19 cellular contexts compared by ENCODE assay signal in the genomic region with DNA sequence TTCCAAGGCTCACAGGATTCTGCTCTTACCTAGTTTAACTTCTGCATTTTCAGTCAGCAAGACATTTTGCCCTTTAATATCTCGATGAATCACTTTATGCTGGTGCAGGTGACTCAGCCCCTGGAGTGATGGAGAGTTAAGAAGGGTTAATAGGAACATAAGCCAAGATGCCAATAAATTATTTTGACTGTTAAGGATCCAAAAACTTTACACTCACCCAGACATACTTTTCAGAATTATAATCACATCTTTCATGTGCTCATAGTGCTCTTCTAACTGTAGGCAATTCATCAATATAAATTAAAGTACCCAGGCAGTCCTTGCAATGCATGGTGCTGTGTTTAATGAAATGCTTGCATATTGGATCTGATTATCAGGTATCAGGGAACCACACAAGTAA.
DNase-seq lines count a peak whose midpoint lies in the region; ATAC-seq, FAIRE-seq and TF ChIP-seq lines count a peak whose summit lies in the region.
"Had no signal": no experiment of that assay in that cellular context is flagged by ENCODE, and none has a peak within 500 bp of the region (broad histone marks: within the 10 kb centered on the region; RNA-seq: fewer than 3 reads in every experiment).

No MANE protein-coding gene starts in this region.

- TF ChIP-seq CTCF in A549 (IDR thresholded peaks at IDR 0.05) (no peak), endothelial cell of umbilical vein (IDR thresholded peaks at IDR 0.05; ENCODE audit: extremely low read depth in 1 of 2, insufficient read depth in 1 of 2, low read depth in 1 of 2, low read length in 2 of 2) (no peak), type B pancreatic cell (conservative IDR thresholded peaks at IDR 0.05) (no peak)

- no TSS peak for BruUV-seq in endothelial cell of umbilical vein (replicated peaks; lab: Mats Ljungman, UMichigan)

- H3K27ac ChIP-seq in A549 = peak overlapping the region in 1 of 2 experiments; percentile 62; a peak in 2 of 6 replicates
- H3K27ac ChIP-seq in endothelial cell of umbilical vein (ENCODE audit: insufficient read depth, low read depth, low read length) = peak overlapping the region; percentile 19
- H3K27ac ChIP-seq: colonic mucosa, left ventricle myocardium inferior had no signal

- H3K9ac ChIP-seq in endothelial cell of umbilical vein (replicated peaks; ENCODE audit: extremely low read depth, insufficient read depth, low read length) = no peak overlapping the region

- TF ChIP-seq RAD21 in A549 (conservative IDR thresholded peaks at IDR 0.05 in 1 of 2, IDR thresholded peaks at IDR 0.05 in 1 of 2) = no peak

- no peak for ATAC-seq in A549
- ATAC-seq: gastrocnemius medialis, GM23338, right cardiac atrium had no signal

- H3K79me2 ChIP-seq in endothelial cell of umbilical vein (ENCODE audit: control insufficient read depth, insufficient read depth, low read length) = no peaks in the 10 kb centered on the region

- POLR2A ChIA-PET in A549 (lab: Yijun Ruan, JAX) = no interaction called here
- POLR2A ChIA-PET in endothelial cell of umbilical vein (lab: Charles Lee) = no interaction called here

- H3K4me2 ChIP-seq in A549 = peak overlapping the region; percentile 49
- no peak overlapping the region for H3K4me2 ChIP-seq in endothelial cell of umbilical vein (ENCODE audit: insufficient read depth, low read length)
- H3K4me2 ChIP-seq: GM23338 had no signal

- H3K4me3 ChIP-seq in A549 = no peak overlapping the region
- no peak overlapping the region for H3K4me3 ChIP-seq in endothelial cell of umbilical vein (replicated peaks in 1 of 3; ENCODE audit: insufficient read depth in 1 of 3, low read depth in 1 of 3, low read length in 3 of 3)
- H3K4me3 ChIP-seq: colonic mucosa, gastrocnemius medialis, GM23338, left ventricle myocardium inferior had no signal

- H3K27ac Mint-ChIP-seq in type B pancreatic cell = no peak overlapping the region
- H3K27ac Mint-ChIP-seq: B cell, GM23338 had no signal

- CTCF ChIA-PET in A549 (lab: Yijun Ruan, JAX) = no interaction called here
- CTCF ChIA-PET in endothelial cell of umbilical vein (lab: Charles Lee) = interaction anchor here (1.4 to 5.8 kb wide), 3 partner anchors 158 to 269 kb away, joined by 3 to 27 read pairs (median 3); partner anchors contain the start of gene TNIK

- no peaks in the 10 kb centered on the region for H3K9me3 Mint-ChIP-seq in type B pancreatic cell
- H3K9me3 Mint-ChIP-seq: GM23338 had no signal

- H3K27me3 ChIP-seq in endothelial cell of umbilical vein (ENCODE audit: control insufficient read depth in 2 of 2, insufficient read depth in 2 of 2, low read length in 2 of 2) = no peaks in the 10 kb centered on the region
- H3K27me3 ChIP-seq: colonic mucosa, gastrocnemius medialis had no signal

- no peak for FAIRE-seq in A549 (lab: Jason Lieb, UNC)
- FAIRE-seq in RCC 7860 (lab: Jason Lieb, UNC) = peak; percentile 96
- FAIRE-seq in endothelial cell of umbilical vein (lab: Jason Lieb, UNC) = peak; percentile 59

- H3K9me1 ChIP-seq in endothelial cell of umbilical vein (replicated peaks; ENCODE audit: control insufficient read depth, extremely low read depth, insufficient read depth, low read length) = no peaks in the 10 kb centered on the region

- H3K4me1 ChIP-seq in A549 (peaks cover 28% of the 10 kb centered on the region), endothelial cell of umbilical vein (ENCODE audit: control insufficient read depth, extremely low read depth, insufficient read depth, low read length) (peaks cover 61% of the 10 kb centered on the region)
- H3K4me1 ChIP-seq: colonic mucosa had no signal

- no peaks in the 10 kb centered on the region for H3K27me3 Mint-ChIP-seq in type B pancreatic cell
- H3K27me3 Mint-ChIP-seq: B cell had no signal

- no peak for TF ChIP-seq POLR2A in A549 (IDR thresholded peaks at IDR 0.05; ENCODE audit: low read length)
- TF ChIP-seq POLR2A in endothelial cell of umbilical vein (IDR thresholded peaks at IDR 0.05; ENCODE audit: low read depth, low read length) = no peak

- intact Hi-C loops in endothelial cell of umbilical vein (cut with micrococcal nuclease) = no loop called here

- peaks cover 0 to 3% of the 10 kb centered on the region in 2 experiments for H3K36me3 ChIP-seq in endothelial cell of umbilical vein (ENCODE audit: control insufficient read depth in 2 of 2, extremely low read depth in 1 of 2, insufficient read depth in 2 of 2, low read length in 2 of 2)
- H3K36me3 ChIP-seq: colonic mucosa, gastrocnemius medialis, left ventricle myocardium inferior had no signal

- no peaks in the 10 kb centered on the region for H4K20me1 ChIP-seq in endothelial cell of umbilical vein (replicated peaks; ENCODE audit: control insufficient read depth, extremely low read depth, insufficient read depth, low read length)

- H2AFZ ChIP-seq in endothelial cell of umbilical vein (ENCODE audit: low read depth, low read length) = no peak overlapping the region
- H2AFZ ChIP-seq: GM23338 had no signal

- DNase-seq in A549 (ENCODE audit: low read depth in 1 of 2, low spot score in 1 of 2) (peak in 1 of 2 experiments; percentile 2), Daoy (ENCODE audit: low read depth) (peak; percentile 64), RCC 7860 (ENCODE audit: low spot score) (peak; percentile 71), endothelial cell of umbilical vein (ENCODE audit: low read depth, low spot score) (peak; percentile 68), SHP77 treated with DMSO at 0.1 percent for 48 hours (lab: John Stamatoyannopoulos, UW) (no peak), NCI-H82 (lab: John Stamatoyannopoulos, UW) (no peak), type B pancreatic cell (ENCODE audit: extremely low spot score, unreplicated experiment) (no peak)
- DNase-seq: activated gamma-delta T cell, colonic mucosa, gastrocnemius medialis, Karpas-422, left ventricle myocardium inferior, NCI-H1105 treated with DMSO at 0.1 percent for 48 hours, NCI-H2107, NCI-H526, right cardiac atrium, substantia nigra had no signal

- no peaks in the 10 kb centered on the region for H3K36me3 Mint-ChIP-seq in type B pancreatic cell

- no peaks in the 10 kb centered on the region for H3K4me1 Mint-ChIP-seq in type B pancreatic cell (ENCODE audit: unreplicated experiment)
- H3K4me1 Mint-ChIP-seq: B cell had no signal

- 9% methylated on average over 1 of the region's 1 CpG for WGBS in A549 (ENCODE audit: missing lambda C conversion rate)

- no peak for TF ChIP-seq EP300 in A549 (IDR thresholded peaks at IDR 0.05)

- no peak overlapping the region for H3K4me3 Mint-ChIP-seq in type B pancreatic cell
- H3K4me3 Mint-ChIP-seq: B cell, GM23338 had no signal

- H3K9me3 ChIP-seq in A549 (no peaks in the 10 kb centered on the region), endothelial cell of umbilical vein (replicated peaks; ENCODE audit: control insufficient read depth, insufficient read depth, low read length) (no peaks in the 10 kb centered on the region)
- H3K9me3 ChIP-seq: colonic mucosa, gastrocnemius medialis, left ventricle myocardium inferior had no signal

- dilution Hi-C loops in endothelial cell of umbilical vein (cut with MboI; ENCODE audit: extremely low pct_ligation_motif_present, low sequenced_read_pairs) = no loop called here

TF ChIP-seq in A549, 52 proteins besides CTCF, POLR2A, EP300 and RAD21:
- no peak for TF ChIP-seq CHD2 (IDR thresholded peaks at IDR 0.05; ENCODE audit: low read length, partially characterized antibody)
- peak; percentile 55; the same call in 1 of the 2 replicates for TF ChIP-seq FOSL2 (IDR thresholded peaks at IDR 0.05)
- TF ChIP-seq FOSL2 (CRISPR knock-in tag; IDR thresholded peaks at IDR 0.05) = peak; percentile 50

TF ChIP-seq in endothelial cell of umbilical vein, 7 proteins besides CTCF, POLR2A, EP300 and RAD21:
- TF ChIP-seq GATA2 (IDR thresholded peaks at IDR 0.05; ENCODE audit: insufficient read depth, insufficient read length, low read depth, low read length) = peak; percentile 69
- TF ChIP-seq MAX (IDR thresholded peaks at IDR 0.05; ENCODE audit: insufficient read depth, insufficient read length) = no peak
- peak; percentile 67 for TF ChIP-seq JUN (IDR thresholded peaks at IDR 0.05; ENCODE audit: borderline replicate concordance, insufficient read depth, insufficient read length, low read depth)
- TF ChIP-seq FOS (IDR thresholded peaks at IDR 0.05; ENCODE audit: borderline replicate concordance, insufficient read depth, low read length) = peak; percentile 96
- peak; percentile 53 for TF ChIP-seq POLR2AphosphoS5 (IDR thresholded peaks at IDR 0.05; ENCODE audit: insufficient read depth, low read depth, low read length)
- no peak for TF ChIP-seq MYC (IDR thresholded peaks at IDR 0.05; ENCODE audit: low read depth, low read length)

Comparison
In these comparisons a context has a peak if more than half of its experiments do, and no peak if none do; other contexts are left out.
1. DNase-seq: peak in Daoy (single experiment), RCC 7860 (single experiment) and endothelial cell of umbilical vein (single experiment); none in SHP77 treated with DMSO at 0.1 percent for 48 hours (single experiment), NCI-H82 (single experiment) and type B pancreatic cell (single experiment).